ENCODE assay signal across 22 cellular contexts in genomic region chr1:239677362-239677761, GRCh38.
"Had no signal": no experiment of that assay in that cellular context is flagged by ENCODE, and none has a peak within 500 bp of the region (broad histone marks: within the 10 kb centered on the region; RNA-seq: fewer than 3 reads in every experiment).

No MANE protein-coding gene starts in this region.

- H3K4me1 ChIP-seq: colonic mucosa, right atrium auricular region, suprapubic skin, thyroid gland had no signal

- H3K4me1 Mint-ChIP-seq: natural killer cell had no signal

- H3K36me3 ChIP-seq: colonic mucosa, right atrium auricular region, suprapubic skin, thyroid gland had no signal

- DNase-seq: colonic mucosa; dermis blood vessel endothelial cell; effector CD4-positive, alpha-beta T cell; endodermal cell; foreskin melanocyte; head of caudate nucleus; hippocampal formation; islet precursor cell; natural killer cell; posterior cingulate gyrus; stimulated activated CD4-positive, alpha-beta T cell treated with anti-CD3 and anti-CD28 coated beads, Interleukin-2, amount 100 ng/mL, for 48 hours; stimulated activated naive CD4-positive, alpha-beta T cell treated with Interleukin-2 at 50 U/mL for 16 hours; thyroid gland had no signal

- H3K4me3 ChIP-seq: colonic mucosa, right atrium auricular region, smooth muscle cell, suprapubic skin, thyroid gland had no signal

- H3K27me3 ChIP-seq: colonic mucosa, right atrium auricular region, suprapubic skin, thyroid gland had no signal

- ATAC-seq: left lobe of liver, natural killer cell had no signal

- H3K4me3 Mint-ChIP-seq: endodermal cell, mesothelial cell of epicardium, natural killer cell, neural crest cell, type B pancreatic cell had no signal

- FAIRE-seq: endothelial cell of umbilical vein, urothelium cell line had no signal

- H3K9me3 ChIP-seq: colonic mucosa, right atrium auricular region, thyroid gland had no signal

- H3K36me3 Mint-ChIP-seq: mesothelial cell of epicardium, natural killer cell, type B pancreatic cell had no signal

- H3K4me2 ChIP-seq: smooth muscle cell had no signal

- H3K27ac Mint-ChIP-seq: endodermal cell, mesothelial cell of epicardium, natural killer cell, type B pancreatic cell had no signal

- H3K27ac ChIP-seq: colonic mucosa, right atrium auricular region, suprapubic skin, thyroid gland had no signal

- H3K9me3 Mint-ChIP-seq: endodermal cell, mesothelial cell of epicardium, natural killer cell, type B pancreatic cell had no signal
